ENCODE assay signal across 8 cellular contexts in the genomic region with DNA sequence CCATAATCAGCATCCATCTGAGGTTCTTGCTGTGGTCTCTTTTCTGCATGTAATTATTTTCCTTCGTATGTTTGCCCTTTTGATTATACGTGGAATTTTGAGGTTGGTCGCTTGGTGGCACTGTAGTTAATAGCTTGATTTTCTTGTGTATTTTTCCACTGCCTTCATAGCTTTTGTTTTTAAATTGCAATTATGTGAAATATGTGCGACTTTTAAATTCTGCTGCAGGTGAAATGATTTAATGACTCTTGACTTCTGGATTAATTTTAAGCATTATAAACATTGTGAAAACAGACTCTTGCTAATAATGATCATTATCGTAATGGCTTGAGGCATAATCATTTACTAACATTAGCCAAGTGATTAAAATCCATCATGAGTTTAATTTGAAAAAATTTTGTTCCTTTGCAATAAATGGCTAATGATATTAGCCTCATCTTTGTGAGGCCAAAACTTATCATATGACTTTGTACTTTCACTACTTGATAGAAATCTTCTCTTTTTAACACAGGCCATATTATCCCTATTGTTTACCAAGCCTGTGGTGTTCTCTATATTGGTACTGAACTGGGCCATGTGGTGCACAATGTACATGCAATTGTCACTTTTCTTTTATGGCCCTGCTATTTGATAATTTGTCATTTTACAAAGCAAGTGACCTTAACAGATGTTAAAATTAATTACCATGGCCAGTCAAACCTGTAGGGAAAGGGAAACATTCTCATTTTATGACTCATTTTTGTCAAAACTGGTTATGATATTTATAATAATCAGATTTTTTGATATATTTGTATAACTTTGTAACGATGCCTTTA.
DNase-seq lines count a peak whose midpoint lies in the region; ATAC-seq and TF ChIP-seq lines count a peak whose summit lies in the region.

No MANE protein-coding gene starts in this region.

- TF ChIP-seq CTCF in HFFc6 (IDR thresholded peaks at IDR 0.05): peak; percentile 83

- DNase-seq in EL (peak; percentile 65), HFFc6 (peak; percentile 61), NCI-H2196 treated with DMSO at 0.1 percent for 48 hours (lab: John Stamatoyannopoulos, UW; ENCODE audit: unreplicated experiment) (peak; percentile 14), germinal center (ENCODE audit: low spot score) (peak; percentile 15), pulmonary artery endothelial cell (ENCODE audit: low read depth, low spot score) (peak; percentile 33)
- peak; percentile 35 for DNase-seq in activated CD4-positive, alpha-beta memory T cell treated with anti-CD3 and anti-CD28 coated beads, Interleukin-2, amount 10 ng/mL, durations not matched to agents 7 days and 5 days

- CTCF ChIA-PET in activated CD4-positive, alpha-beta memory T cell treated with anti-CD3 and anti-CD28 coated beads, Interleukin-2, amount 10 ng/mL, durations not matched to agents 7 days and 5 days (lab: Charles Lee): interaction anchor here (0.5 to 2.1 kb wide), 17 partner anchors 12 to 1114 kb away, joined by 3 to 10 read pairs (median 4); no protein-coding TSS in a partner anchor

- no peak for ATAC-seq in HG03571 (IDR thresholded peaks at IDR 0.05; ENCODE audit: unreplicated experiment)
- no peak for ATAC-seq in activated T-helper 17 cell treated with anti-CD3 and anti-CD28 coated beads, Interleukin-2, amount 50 U/mL, for 72 hours (replicated peaks)

- peak overlapping the region; percentile 38 for H3K27ac Mint-ChIP-seq in HFFc6
- H3K27ac Mint-ChIP-seq in activated CD4-positive, alpha-beta memory T cell treated with anti-CD3 and anti-CD28 coated beads, Interleukin-2, amount 10 ng/mL, durations not matched to agents 7 days and 5 days: no peak overlapping the region
- H3K27ac Mint-ChIP-seq in activated T-helper 17 cell treated with anti-CD3 and anti-CD28 coated beads, Interleukin-2, amount 50 U/mL, for 72 hours: no peak overlapping the region

- POLR2A ChIA-PET in activated CD4-positive, alpha-beta memory T cell treated with anti-CD3 and anti-CD28 coated beads, Interleukin-2, amount 10 ng/mL, durations not matched to agents 7 days and 5 days (lab: Charles Lee): no interaction called here

- H3K27me3 Mint-ChIP-seq in HFFc6 (ENCODE audit: insufficient read depth): no peaks in the 10 kb centered on the region
- peaks cover 32% of the 10 kb centered on the region for H3K27me3 Mint-ChIP-seq in activated CD4-positive, alpha-beta memory T cell treated with anti-CD3 and anti-CD28 coated beads, Interleukin-2, amount 10 ng/mL, durations not matched to agents 7 days and 5 days
- H3K27me3 Mint-ChIP-seq in activated T-helper 17 cell treated with anti-CD3 and anti-CD28 coated beads, Interleukin-2, amount 50 U/mL, for 72 hours: peaks cover 9% of the 10 kb centered on the region

- 0 out of 2 replicates have a peak, but pooled peaks cover 5% of the 10 kb centered on the region for H3K36me3 Mint-ChIP-seq in HFFc6 (ENCODE audit: low read depth)
- no peaks in the 10 kb centered on the region for H3K36me3 Mint-ChIP-seq in activated CD4-positive, alpha-beta memory T cell treated with anti-CD3 and anti-CD28 coated beads, Interleukin-2, amount 10 ng/mL, durations not matched to agents 7 days and 5 days (ENCODE audit: low read depth)
- H3K36me3 Mint-ChIP-seq in activated T-helper 17 cell treated with anti-CD3 and anti-CD28 coated beads, Interleukin-2, amount 50 U/mL, for 72 hours (ENCODE audit: low read depth): no peaks in the 10 kb centered on the region

- peaks cover 44% of the 10 kb centered on the region for H3K4me1 Mint-ChIP-seq in HFFc6 (ENCODE audit: low read depth)
- peaks cover 3% of the 10 kb centered on the region for H3K4me1 Mint-ChIP-seq in activated CD4-positive, alpha-beta memory T cell treated with anti-CD3 and anti-CD28 coated beads, Interleukin-2, amount 10 ng/mL, durations not matched to agents 7 days and 5 days
- H3K4me1 Mint-ChIP-seq in activated T-helper 17 cell treated with anti-CD3 and anti-CD28 coated beads, Interleukin-2, amount 50 U/mL, for 72 hours: no peaks in the 10 kb centered on the region

- H3K4me3 Mint-ChIP-seq in HFFc6: peak overlapping the region; percentile 49
- no peak overlapping the region for H3K4me3 Mint-ChIP-seq in activated CD4-positive, alpha-beta memory T cell treated with anti-CD3 and anti-CD28 coated beads, Interleukin-2, amount 10 ng/mL, durations not matched to agents 7 days and 5 days
- no peak overlapping the region for H3K4me3 Mint-ChIP-seq in activated T-helper 17 cell treated with anti-CD3 and anti-CD28 coated beads, Interleukin-2, amount 50 U/mL, for 72 hours

- peaks cover 8% of the 10 kb centered on the region for H3K9me3 Mint-ChIP-seq in HFFc6
- no peaks in the 10 kb centered on the region for H3K9me3 Mint-ChIP-seq in activated CD4-positive, alpha-beta memory T cell treated with anti-CD3 and anti-CD28 coated beads, Interleukin-2, amount 10 ng/mL, durations not matched to agents 7 days and 5 days
- H3K9me3 Mint-ChIP-seq in activated T-helper 17 cell treated with anti-CD3 and anti-CD28 coated beads, Interleukin-2, amount 50 U/mL, for 72 hours: no peaks in the 10 kb centered on the region

Comparison
In these comparisons a context has a peak if more than half of its experiments do, and no peak if none do; other contexts are left out.
1. DNase-seq: peak in every context shown above with its lines; median percentile 65 in EL; 61 in HFFc6; 35 in activated CD4-positive, alpha-beta memory T cell treated with anti-CD3 and anti-CD28 coated beads, Interleukin-2, amount 10 ng/mL, durations not matched to agents 7 days and 5 days; 33 in pulmonary artery endothelial cell; 15 in germinal center; 14 in NCI-H2196 treated with DMSO at 0.1 percent for 48 hours.